Comparison of ENCODE assay signal across 1 cellular context in the genomic region with DNA sequence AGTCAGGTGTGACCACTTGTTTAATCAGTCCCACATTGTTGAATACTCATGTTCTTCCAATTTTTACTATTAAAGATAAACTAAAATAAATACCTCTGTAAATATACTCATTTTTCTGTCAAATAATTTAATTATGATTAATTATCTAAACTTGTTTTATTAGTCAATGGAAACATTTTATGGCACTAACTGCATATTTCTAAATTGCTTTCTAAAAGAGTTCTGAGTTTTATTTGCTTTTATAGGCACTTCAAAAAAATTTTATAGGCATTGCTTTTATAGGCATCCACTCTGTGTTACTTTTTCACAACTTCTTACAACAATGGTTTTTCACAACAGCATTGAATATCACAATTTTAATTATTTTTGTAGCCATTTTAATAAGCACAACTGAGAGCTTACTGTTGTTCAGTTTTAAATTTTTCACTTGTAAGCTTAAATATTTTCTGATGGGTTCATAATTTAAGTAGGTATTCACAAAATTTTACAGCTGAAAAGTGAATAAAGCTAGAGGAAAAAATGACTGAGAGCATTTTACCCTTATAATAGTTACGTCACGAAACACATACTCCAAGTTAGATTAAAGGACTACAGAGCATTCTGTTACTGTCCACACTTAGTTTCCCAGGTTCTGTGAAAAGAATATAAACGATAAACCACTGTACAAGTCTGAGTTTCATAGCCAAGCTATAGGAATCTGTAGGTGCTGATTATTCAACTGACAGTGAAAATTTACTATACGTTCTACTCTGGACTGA.
TF ChIP-seq lines count a peak whose summit lies in the region.

No MANE protein-coding gene starts in this region.

TF ChIP-seq in HEK293, 187 proteins besides CTCF, POLR2A, EP300 and RAD21 (continued from another document):
- TF ChIP-seq, protein P1, sequence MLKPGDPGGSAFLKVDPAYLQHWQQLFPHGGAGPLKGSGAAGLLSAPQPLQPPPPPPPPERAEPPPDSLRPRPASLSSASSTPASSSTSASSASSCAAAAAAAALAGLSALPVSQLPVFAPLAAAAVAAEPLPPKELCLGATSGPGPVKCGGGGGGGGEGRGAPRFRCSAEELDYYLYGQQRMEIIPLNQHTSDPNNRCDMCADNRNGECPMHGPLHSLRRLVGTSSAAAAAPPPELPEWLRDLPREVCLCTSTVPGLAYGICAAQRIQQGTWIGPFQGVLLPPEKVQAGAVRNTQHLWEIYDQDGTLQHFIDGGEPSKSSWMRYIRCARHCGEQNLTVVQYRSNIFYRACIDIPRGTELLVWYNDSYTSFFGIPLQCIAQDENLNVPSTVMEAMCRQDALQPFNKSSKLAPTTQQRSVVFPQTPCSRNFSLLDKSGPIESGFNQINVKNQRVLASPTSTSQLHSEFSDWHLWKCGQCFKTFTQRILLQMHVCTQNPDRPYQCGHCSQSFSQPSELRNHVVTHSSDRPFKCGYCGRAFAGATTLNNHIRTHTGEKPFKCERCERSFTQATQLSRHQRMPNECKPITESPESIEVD (tag by site-specific recombination; IDR thresholded peaks at IDR 0.05) = peak; percentile 91
- no peak for TF ChIP-seq ZIC2 (tag by site-specific recombination; IDR thresholded peaks at IDR 0.05)
- TF ChIP-seq, protein P2, sequence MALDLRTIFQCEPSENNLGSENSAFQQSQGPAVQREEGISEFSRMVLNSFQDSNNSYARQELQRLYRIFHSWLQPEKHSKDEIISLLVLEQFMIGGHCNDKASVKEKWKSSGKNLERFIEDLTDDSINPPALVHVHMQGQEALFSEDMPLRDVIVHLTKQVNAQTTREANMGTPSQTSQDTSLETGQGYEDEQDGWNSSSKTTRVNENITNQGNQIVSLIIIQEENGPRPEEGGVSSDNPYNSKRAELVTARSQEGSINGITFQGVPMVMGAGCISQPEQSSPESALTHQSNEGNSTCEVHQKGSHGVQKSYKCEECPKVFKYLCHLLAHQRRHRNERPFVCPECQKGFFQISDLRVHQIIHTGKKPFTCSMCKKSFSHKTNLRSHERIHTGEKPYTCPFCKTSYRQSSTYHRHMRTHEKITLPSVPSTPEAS (tag by site-specific recombination; IDR thresholded peaks at IDR 0.05) = no peak
- no peak for TF ChIP-seq ZNF133 (tag by site-specific recombination; IDR thresholded peaks at IDR 0.05)
- TF ChIP-seq IKZF3 (tag by site-specific recombination; IDR thresholded peaks at IDR 0.05) = 0 out of 2 replicates have a peak, but pooled peaks have one; percentile 7
TF ChIP-seq in HEK293: peak in this region for 8.
